In the genomic region with DNA sequence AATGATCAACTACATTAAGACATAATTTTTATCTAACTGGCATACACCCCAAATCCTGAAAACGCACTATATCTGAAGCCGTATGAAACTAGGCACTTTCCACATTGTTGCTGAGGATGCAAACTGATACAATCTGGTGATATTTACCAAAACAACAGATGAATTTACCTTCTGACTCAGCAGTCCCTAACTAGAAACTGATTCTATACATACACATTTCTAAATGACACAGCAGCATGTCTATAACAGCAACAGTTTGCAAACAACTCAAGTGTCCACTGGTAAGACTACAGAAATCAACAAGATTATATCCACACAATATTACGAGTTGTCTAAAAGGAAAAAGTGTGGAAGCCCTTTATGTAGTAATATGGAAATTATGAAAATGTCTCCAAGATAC, we compare ENCODE assay signal across 14 cellular contexts. TPM values are rescaled to one million over a fixed set of nuclear protein-coding genes. Genes with fewer than 3 reads are reported as not detected.
DNase-seq lines count a peak whose midpoint lies in the region; ATAC-seq, FAIRE-seq and TF ChIP-seq lines count a peak whose summit lies in the region.
"Had no signal": no experiment of that assay in that cellular context is flagged by ENCODE, and none has a peak within 500 bp of the region (broad histone marks: within the 10 kb centered on the region; RNA-seq: fewer than 3 reads in every experiment).

No MANE protein-coding gene starts in this region.

- ATAC-seq in GM18519 (IDR thresholded peaks at IDR 0.05; ENCODE audit: low FRiP score, unreplicated experiment) (peak; percentile 88), GM21515 (IDR thresholded peaks at IDR 0.05; ENCODE audit: unreplicated experiment) (peak; percentile 61), HG03066 (IDR thresholded peaks at IDR 0.05; ENCODE audit: low read depth, unreplicated experiment) (peak; percentile 63), pancreas (no peak)
- ATAC-seq in activated CD8-positive, alpha-beta T cell treated with anti-CD3 and anti-CD28 coated beads for 36 hours, result no peak

- H3K4me1 Mint-ChIP-seq in activated T-helper 2 cell treated with anti-CD3 and anti-CD28 coated beads, Interferon-gamma antibody, Interleukin-2, Interleukin-4, amounts not matched to agents 10 μg/mL and 5 μg/mL and 100 μg/mL, durations not matched to agents 14 hours and 24 hours and 36 hours (ENCODE audit: low read depth), result peaks cover 19% of the 10 kb centered on the region
- H3K4me1 Mint-ChIP-seq in activated CD8-positive, alpha-beta T cell treated with anti-CD3 and anti-CD28 coated beads for 36 hours (ENCODE audit: low read depth), result peaks cover 3% of the 10 kb centered on the region

- no peaks in the 10 kb centered on the region for H3K4me1 ChIP-seq in pancreas

- peaks cover 0 to 5% (median 5%) of the 10 kb centered on the region in 3 donors for H3K36me3 ChIP-seq in pancreas

- no peak for TF ChIP-seq CTCF in activated CD8-positive, alpha-beta T cell treated with anti-CD3 and anti-CD28 coated beads for 36 hours (IDR thresholded peaks at IDR 0.05)
- TF ChIP-seq CTCF in pancreas (IDR thresholded peaks at IDR 0.05), result no peak

- H3K9me3 ChIP-seq in pancreas, result no peaks in the 10 kb centered on the region
- H3K9me3 ChIP-seq: thoracic aorta had no signal

- H3K36me3 Mint-ChIP-seq in activated T-helper 2 cell treated with anti-CD3 and anti-CD28 coated beads, Interferon-gamma antibody, Interleukin-2, Interleukin-4, amounts not matched to agents 10 μg/mL and 5 μg/mL and 100 μg/mL, durations not matched to agents 14 hours and 24 hours and 36 hours (ENCODE audit: low read depth), result peaks cover 68% of the 10 kb centered on the region
- peaks cover 25% of the 10 kb centered on the region for H3K36me3 Mint-ChIP-seq in activated CD8-positive, alpha-beta T cell treated with anti-CD3 and anti-CD28 coated beads for 36 hours (ENCODE audit: low read depth)

- H3K27me3 Mint-ChIP-seq in activated T-helper 2 cell treated with anti-CD3 and anti-CD28 coated beads, Interferon-gamma antibody, Interleukin-2, Interleukin-4, amounts not matched to agents 10 μg/mL and 5 μg/mL and 100 μg/mL, durations not matched to agents 14 hours and 24 hours and 36 hours (ENCODE audit: low read depth), result no peaks in the 10 kb centered on the region
- no peaks in the 10 kb centered on the region for H3K27me3 Mint-ChIP-seq in activated CD8-positive, alpha-beta T cell treated with anti-CD3 and anti-CD28 coated beads for 36 hours
- H3K27me3 Mint-ChIP-seq: CD4-positive, alpha-beta T cell had no signal

- no peak overlapping the region for H3K4me3 Mint-ChIP-seq in activated T-helper 2 cell treated with anti-CD3 and anti-CD28 coated beads, Interferon-gamma antibody, Interleukin-2, Interleukin-4, amounts not matched to agents 10 μg/mL and 5 μg/mL and 100 μg/mL, durations not matched to agents 14 hours and 24 hours and 36 hours (ENCODE audit: low read depth)
- H3K4me3 Mint-ChIP-seq in activated CD8-positive, alpha-beta T cell treated with anti-CD3 and anti-CD28 coated beads for 36 hours, result no peak overlapping the region
- H3K4me3 Mint-ChIP-seq: CD4-positive, alpha-beta T cell had no signal

- FAIRE-seq in pancreas (lab: Jason Lieb, UNC), result no peak

- H3K27me3 ChIP-seq in pancreas, result no peaks in the 10 kb centered on the region

- intact Hi-C loops in activated T-helper 2 cell treated with anti-CD3 and anti-CD28 coated beads, Interferon-gamma antibody, Interleukin-2, Interleukin-4, amounts not matched to agents 10 μg/mL and 5 μg/mL and 100 μg/mL, durations not matched to agents 14 hours and 24 hours and 36 hours (cut with micrococcal nuclease), result loop anchor here (5.0 kb wide), 2 partner anchors 146 to 161 kb away; partner anchors contain the start of gene EID1
- intact Hi-C loops in activated CD8-positive, alpha-beta T cell treated with anti-CD3 and anti-CD28 coated beads for 36 hours (cut with micrococcal nuclease), result no loop called here
- intact Hi-C loops in pancreas (cut with DNase I), result no loop called here

- WGBS in pancreas, 2 donors, result 71 to 79% methylated on average over 3 of the region's 3 CpGs

- CTCF ChIA-PET in activated CD8-positive, alpha-beta T cell treated with anti-CD3 and anti-CD28 coated beads for 36 hours (lab: Charles Lee), result no interaction called here

- POLR2A ChIA-PET in activated CD8-positive, alpha-beta T cell treated with anti-CD3 and anti-CD28 coated beads for 36 hours (lab: Charles Lee), result no interaction called here

- peak overlapping the region; percentile 47 for H3K27ac Mint-ChIP-seq in activated T-helper 2 cell treated with anti-CD3 and anti-CD28 coated beads, Interferon-gamma antibody, Interleukin-2, Interleukin-4, amounts not matched to agents 10 μg/mL and 5 μg/mL and 100 μg/mL, durations not matched to agents 14 hours and 24 hours and 36 hours
- no peak overlapping the region for H3K27ac Mint-ChIP-seq in activated CD8-positive, alpha-beta T cell treated with anti-CD3 and anti-CD28 coated beads for 36 hours
- H3K27ac Mint-ChIP-seq: CD4-positive, alpha-beta T cell had no signal

- peaks cover 4% of the 10 kb centered on the region for H3K9me3 Mint-ChIP-seq in activated T-helper 2 cell treated with anti-CD3 and anti-CD28 coated beads, Interferon-gamma antibody, Interleukin-2, Interleukin-4, amounts not matched to agents 10 μg/mL and 5 μg/mL and 100 μg/mL, durations not matched to agents 14 hours and 24 hours and 36 hours
- no peaks in the 10 kb centered on the region for H3K9me3 Mint-ChIP-seq in activated CD8-positive, alpha-beta T cell treated with anti-CD3 and anti-CD28 coated beads for 36 hours
- H3K9me3 Mint-ChIP-seq: CD4-positive, alpha-beta T cell had no signal

- no peak overlapping the region for H3K27ac ChIP-seq in pancreas
- H3K27ac ChIP-seq: HL-60, SK-N-MC, thoracic aorta had no signal

- no peak for DNase-seq in activated T-helper 2 cell treated with anti-CD3 and anti-CD28 coated beads, Interferon-gamma antibody, Interleukin-2, Interleukin-4, amounts not matched to agents 10 μg/mL and 5 μg/mL and 100 μg/mL, durations not matched to agents 14 hours and 24 hours and 36 hours (ENCODE audit: low spot score)
- no peak for DNase-seq in activated CD8-positive, alpha-beta T cell treated with anti-CD3 and anti-CD28 coated beads for 36 hours
- no peak for DNase-seq in activated naive CD4-positive, alpha-beta T cell treated with Interleukin-2 at 50 U/mL for 16 hours
- no peak for DNase-seq in pancreas
- DNase-seq in NCI-H1694 treated with DMSO at 0.1 percent for 48 hours (lab: John Stamatoyannopoulos, UW), result no peak
- DNase-seq: amniotic stem cell; CD4-positive, alpha-beta T cell; cortex of kidney had no signal

- H3K4me3 ChIP-seq in pancreas, result no peak overlapping the region
- H3K4me3 ChIP-seq: SK-N-MC, thoracic aorta had no signal

RNA-seq across cellular contexts. Expression of gene SECISBP2L, which starts 22.9 kb away (rescaled TPM):
- total RNA-seq in activated T-helper 2 cell treated with anti-CD3 and anti-CD28 coated beads, Interferon-gamma antibody, Interleukin-2, Interleukin-4, amounts not matched to agents 10 μg/mL and 5 μg/mL and 100 μg/mL, durations not matched to agents 14 hours and 24 hours and 36 hours, result 33.5 and 37.0 TPM in 2 replicates
- 10 to 100 TPM; 17.9 to 19.6 TPM for total RNA-seq in activated CD8-positive, alpha-beta T cell treated with anti-CD3 and anti-CD28 coated beads for 36 hours
- 10 to 100 TPM; 17.0 to 28.4 (median 19.0) TPM for total RNA-seq in pancreas
- 1 to 10 TPM; 5.1 to 7.7 TPM for polyA plus RNA-seq in pancreas

RNA-seq across cellular contexts. Expression of gene SHC4, which starts 59.6 kb away (rescaled TPM):
- 8.3 and 8.9 TPM in 2 replicates for total RNA-seq in activated T-helper 2 cell treated with anti-CD3 and anti-CD28 coated beads, Interferon-gamma antibody, Interleukin-2, Interleukin-4, amounts not matched to agents 10 μg/mL and 5 μg/mL and 100 μg/mL, durations not matched to agents 14 hours and 24 hours and 36 hours
- 1 to 10 TPM; 2.5 TPM for total RNA-seq in activated CD8-positive, alpha-beta T cell treated with anti-CD3 and anti-CD28 coated beads for 36 hours
- under 1 TPM in 5 of 6 donors, not detected in 1; 0.03 to 0.24 (median 0.16) TPM for total RNA-seq in pancreas
- polyA plus RNA-seq in pancreas, result under 1 TPM; 0.19 TPM
- total RNA-seq: CD4-positive, alpha-beta T cell had no signal

Comparison
In these comparisons a context has a peak if more than half of its experiments do, and no peak if none do; other contexts are left out.
1. ATAC-seq: peak in GM18519 (single experiment), GM21515 (single experiment) and HG03066 (single experiment); none in activated CD8-positive, alpha-beta T cell treated with anti-CD3 and anti-CD28 coated beads for 36 hours (single experiment) and pancreas (0 of 4).